ENCODE assay signal across 8 cellular contexts in genomic region chr4:145179201-145179860, GRCh38. TPM values are rescaled to one million over a fixed set of nuclear protein-coding genes. Genes with fewer than 3 reads are reported as not detected.
DNase-seq lines count a peak whose midpoint lies in the region; ATAC-seq and TF ChIP-seq lines count a peak whose summit lies in the region.

No MANE protein-coding gene starts in this region.

- H4K20me1 ChIP-seq in neural cell (ENCODE audit: insufficient read depth): no peaks in the 10 kb centered on the region

- peak in 1 of 4 donors; percentile 23 for TF ChIP-seq POLR2A in stomach (IDR thresholded peaks at IDR 0.05)

- H3K4me1 ChIP-seq in ACC112 (ENCODE audit: control insufficient read depth, insufficient read depth, low read length, unreplicated experiment) (peaks cover 16% of the 10 kb centered on the region), stomach (peaks cover 21 to 50% (median 39%) of the 10 kb centered on the region in 4 donors)

- H3K27ac Mint-ChIP-seq in activated T-helper 2 cell treated with anti-CD3 and anti-CD28 coated beads, Interferon-gamma antibody, Interleukin-2, Interleukin-4, amounts not matched to agents 10 μg/mL and 5 μg/mL and 100 μg/mL, durations not matched to agents 14 hours and 24 hours and 36 hours: peak overlapping the region; percentile 94

- H3K4me1 Mint-ChIP-seq in activated T-helper 2 cell treated with anti-CD3 and anti-CD28 coated beads, Interferon-gamma antibody, Interleukin-2, Interleukin-4, amounts not matched to agents 10 μg/mL and 5 μg/mL and 100 μg/mL, durations not matched to agents 14 hours and 24 hours and 36 hours (ENCODE audit: low read depth): peaks cover 26% of the 10 kb centered on the region

- H3K9me2 ChIP-seq in neural cell (ENCODE audit: insufficient read depth, low read length): no peaks in the 10 kb centered on the region

- DNase-seq in activated T-helper 2 cell treated with anti-CD3 and anti-CD28 coated beads, Interferon-gamma antibody, Interleukin-2, Interleukin-4, amounts not matched to agents 10 μg/mL and 5 μg/mL and 100 μg/mL, durations not matched to agents 14 hours and 24 hours and 36 hours (ENCODE audit: low spot score): peak; percentile 74
- peak; percentile 50 for DNase-seq in fibroblast of the aortic adventitia (ENCODE audit: low read depth)
- peak; percentile 79 for DNase-seq in stomach

- TF ChIP-seq CTCF in fibroblast of the aortic adventitia (IDR thresholded peaks at IDR 0.05; ENCODE audit: insufficient read depth, low read length): no peak
- TF ChIP-seq CTCF in neural cell (IDR thresholded peaks at IDR 0.05; ENCODE audit: poor library complexity, severe bottlenecking): no peak
- TF ChIP-seq CTCF in stomach (IDR thresholded peaks at IDR 0.05): no peak

- peak overlapping the region; percentile 81 for H3K9ac ChIP-seq in neural cell (ENCODE audit: low read length)

- H3K36me3 ChIP-seq in ACC112 (ENCODE audit: insufficient read depth, low read length) (no peaks in the 10 kb centered on the region; the same call in 1 of the 2 replicates), neural cell (ENCODE audit: insufficient read depth, low read length) (no peaks in the 10 kb centered on the region), stomach (peaks cover 0 to 2% (median 0%) of the 10 kb centered on the region in 4 donors)

- H3K79me2 ChIP-seq in ACC112 (ENCODE audit: control insufficient read depth, insufficient read depth, low read length, unreplicated experiment): peaks cover 52% of the 10 kb centered on the region
- H3K79me2 ChIP-seq in neural cell (replicated peaks; ENCODE audit: insufficient read depth, low read length): peaks cover 45% of the 10 kb centered on the region

- H2AFZ ChIP-seq in ACC112 (ENCODE audit: low read length, unreplicated experiment) (peak overlapping the region; percentile 67), neural cell (ENCODE audit: low read depth, low read length) (peak overlapping the region; percentile 5)

- ATAC-seq in GM18861 (IDR thresholded peaks at IDR 0.05; ENCODE audit: unreplicated experiment) (peak; percentile 30), HG03066 (IDR thresholded peaks at IDR 0.05; ENCODE audit: low read depth, unreplicated experiment) (peak; percentile 35)

- H3K4me3 Mint-ChIP-seq in activated T-helper 2 cell treated with anti-CD3 and anti-CD28 coated beads, Interferon-gamma antibody, Interleukin-2, Interleukin-4, amounts not matched to agents 10 μg/mL and 5 μg/mL and 100 μg/mL, durations not matched to agents 14 hours and 24 hours and 36 hours (ENCODE audit: low read depth): peak overlapping the region; percentile 96

- H3K4me3 ChIP-seq in ACC112 (ENCODE audit: low read depth, low read length) (peak overlapping the region; percentile 87), fibroblast of the aortic adventitia (ENCODE audit: low read depth, low read length) (peak overlapping the region; percentile 73), neural cell (ENCODE audit: low read length) (peak overlapping the region; percentile 84), stomach (peak overlapping the region; percentile 65 to 78 (median 75))

- peaks cover 28% of the 10 kb centered on the region for H3K36me3 Mint-ChIP-seq in activated T-helper 2 cell treated with anti-CD3 and anti-CD28 coated beads, Interferon-gamma antibody, Interleukin-2, Interleukin-4, amounts not matched to agents 10 μg/mL and 5 μg/mL and 100 μg/mL, durations not matched to agents 14 hours and 24 hours and 36 hours (ENCODE audit: low read depth)

- 0 to 4% (median 1%) methylated on average over 10 to 36 of the region's 36 CpGs for WGBS in stomach, 5 donors

- H3K9me3 Mint-ChIP-seq in activated T-helper 2 cell treated with anti-CD3 and anti-CD28 coated beads, Interferon-gamma antibody, Interleukin-2, Interleukin-4, amounts not matched to agents 10 μg/mL and 5 μg/mL and 100 μg/mL, durations not matched to agents 14 hours and 24 hours and 36 hours: no peaks in the 10 kb centered on the region

- no peaks in the 10 kb centered on the region for H3K9me3 ChIP-seq in neural cell (ENCODE audit: low read length)
- no peaks in the 10 kb centered on the region for H3K9me3 ChIP-seq in stomach

- H3K27ac ChIP-seq in ACC112 (ENCODE audit: low read depth, low read length) (peak overlapping the region; percentile 74), neural cell (ENCODE audit: low read length) (no peak overlapping the region), stomach (peak overlapping the region; percentile 92 to 99 (median 99))

- TF ChIP-seq RAD21 in neural cell (conservative IDR thresholded peaks at IDR 0.05): no peak

- H3K27me3 ChIP-seq in ACC112 (ENCODE audit: insufficient read depth, low read length) (no peaks in the 10 kb centered on the region), neural cell (ENCODE audit: insufficient read depth, low read depth, low read length) (no peaks in the 10 kb centered on the region), stomach (no peaks in the 10 kb centered on the region)

- TF ChIP-seq EP300 in neural cell (conservative IDR thresholded peaks at IDR 0.05; ENCODE audit: poor library complexity, severe bottlenecking) (no peak), stomach (IDR thresholded peaks at IDR 0.05) (no peak)

- H3K4me2 ChIP-seq in neural cell (ENCODE audit: low read length): peak overlapping the region; percentile 56

- peaks cover 3% of the 10 kb centered on the region for H3F3A ChIP-seq in neural cell (ENCODE audit: insufficient read depth, low read length, poor library complexity, severe bottlenecking)

- intact Hi-C loops in activated T-helper 2 cell treated with anti-CD3 and anti-CD28 coated beads, Interferon-gamma antibody, Interleukin-2, Interleukin-4, amounts not matched to agents 10 μg/mL and 5 μg/mL and 100 μg/mL, durations not matched to agents 14 hours and 24 hours and 36 hours (cut with micrococcal nuclease): loop anchor here (2.0 kb wide), 3 partner anchors 25 to 759 kb away; partner anchors contain the start of gene ZNF827
- intact Hi-C loops in stomach (cut with DNase I; ENCODE audit: low total_unique reads): no loop called here

- no peaks in the 10 kb centered on the region for H3K27me3 Mint-ChIP-seq in activated T-helper 2 cell treated with anti-CD3 and anti-CD28 coated beads, Interferon-gamma antibody, Interleukin-2, Interleukin-4, amounts not matched to agents 10 μg/mL and 5 μg/mL and 100 μg/mL, durations not matched to agents 14 hours and 24 hours and 36 hours (ENCODE audit: low read depth)

TF ChIP-seq in PFSK-1, 5 proteins besides CTCF, POLR2A, EP300 and RAD21 (continues in another document):
- TF ChIP-seq POLR2AphosphoS5 (IDR thresholded peaks at IDR 0.05; ENCODE audit: low read depth, low read length) (no peak; the same call in 1 of the 2 replicates), SIN3A (IDR thresholded peaks at IDR 0.05; ENCODE audit: borderline replicate concordance, insufficient read depth, low read length) (0 out of 2 replicates have a peak, but pooled peaks have one; percentile 12), FOXP2 (optimal IDR thresholded peaks at IDR 0.05; ENCODE audit: borderline replicate concordance, extremely low read depth, extremely low read length, insufficient read depth) (no peak)

TF ChIP-seq in neural cell, 6 proteins besides CTCF, POLR2A, EP300 and RAD21:
- TF ChIP-seq EZH2 (IDR thresholded peaks at IDR 0.05; ENCODE audit: borderline replicate concordance, insufficient read depth, low read length, poor library complexity, severe bottlenecking) (no peak), TAF1 (IDR thresholded peaks at IDR 0.05; ENCODE audit: low read depth) (no peak), SMC3 (conservative IDR thresholded peaks at IDR 0.05; ENCODE audit: poor library complexity) (no peak), POLR2AphosphoS5 (IDR thresholded peaks at IDR 0.05) (no peak), MXI1 (conservative IDR thresholded peaks at IDR 0.05; ENCODE audit: poor library complexity, severe bottlenecking) (no peak), REST (IDR thresholded peaks at IDR 0.05; ENCODE audit: borderline replicate concordance) (no peak)

RNA-seq across cellular contexts. Expression of gene OTUD4, which starts 1.1 kb away (rescaled TPM):
- 4.4 TPM for polyA plus RNA-seq in PFSK-1 (2012; ENCODE audit: insufficient read length, low read depth)
- 71.7 and 80.4 TPM in 2 replicates for total RNA-seq in activated T-helper 2 cell treated with anti-CD3 and anti-CD28 coated beads, Interferon-gamma antibody, Interleukin-2, Interleukin-4, amounts not matched to agents 10 μg/mL and 5 μg/mL and 100 μg/mL, durations not matched to agents 14 hours and 24 hours and 36 hours
- total RNA-seq in fibroblast of the aortic adventitia (ENCODE audit: low replicate concordance) (36.1 and 45.1 TPM in 2 replicates), stomach (10 to 100 TPM in 4 of 5 donors, 1 to 10 TPM in 1; 6.4 to 53.8 (median 39.7) TPM)
- polyA plus RNA-seq in neural cell (13.5 and 15.1 TPM in 2 replicates), stomach (1 to 10 TPM; 5.2 to 7.3 (median 5.2) TPM)
- 38.7 and 40.3 TPM in 2 replicates for polyA minus RNA-seq in neural cell
